35 cellular contexts compared by ENCODE assay signal in genomic region chr11:73209892-73210291, GRCh38. TPM values are rescaled to one million over a fixed set of nuclear protein-coding genes. Genes with fewer than 3 reads are reported as not detected.
"Had no signal": no experiment of that assay in that cellular context is flagged by ENCODE, and none has a peak within 500 bp of the region (broad histone marks: within the 10 kb centered on the region; RNA-seq: fewer than 3 reads in every experiment).

No MANE protein-coding gene starts in this region.

- H3K9me3 ChIP-seq: adrenal gland, ascending aorta, body of pancreas, breast epithelium had no signal

- ATAC-seq: activated naive CD4-positive, alpha-beta T cell treated with anti-CD3 and anti-CD28 coated beads, Interleukin-2, amount 50 U/mL, for 72 hours; activated naive CD8-positive, alpha-beta T cell treated with anti-CD3 and anti-CD28 coated beads, Interleukin-2, amount 50 U/mL, for 24 hours; activated T-cell treated with anti-CD3 and anti-CD28 coated beads, Interleukin-2, amount 50 U/mL, for 4 hours; activated T-cell treated with anti-CD3 and anti-CD28 coated beads, Interleukin-2, amount 50 U/mL, for 72 hours; activated T-helper 17 cell treated with anti-CD3 and anti-CD28 coated beads, Interleukin-2, amount 50 U/mL, for 72 hours; body of pancreas had no signal

- H3K27me3 ChIP-seq: adrenal gland, ascending aorta, body of pancreas, brain microvascular endothelial cell, breast epithelium, cardiac muscle cell had no signal

- DNase-seq: activated effector memory CD4-positive, alpha-beta T cell treated with anti-CD3 and anti-CD28 coated beads, Interleukin-2, amount 50 U/mL, for 16 hours; activated effector memory CD4-positive, alpha-beta T cell treated with Interleukin-2 at 50 U/mL for 16 hours; activated gamma-delta T cell; activated gamma-delta T cell treated with Interleukin-2 at 50 U/mL for 16 hours; activated naive CD4-positive, alpha-beta T cell; activated naive CD4-positive, alpha-beta T cell treated with anti-CD3 and anti-CD28 coated beads for 36 hours; activated naive CD4-positive, alpha-beta T cell treated with anti-CD3 and anti-CD28 coated beads, Interleukin-2, amount 10 ng/mL, durations not matched to agents 7 days and 5 days; activated naive CD4-positive, alpha-beta T cell treated with anti-CD3 and anti-CD28 coated beads, Interleukin-2, amount 50 U/mL, for 16 hours; activated naive CD4-positive, alpha-beta T cell treated with Interleukin-2 at 50 U/mL for 16 hours; activated naive CD8-positive, alpha-beta T cell treated with anti-CD3 and anti-CD28 coated beads for 36 hours; activated naive CD8-positive, alpha-beta T cell treated with anti-CD3 and anti-CD28 coated beads, Interleukin-2, amount 10 ng/mL, durations not matched to agents 7 days and 5 days; activated naive CD8-positive, alpha-beta T cell treated with anti-CD3 and anti-CD28 coated beads, Interleukin-2, amount 50 U/mL, for 24 hours; activated T-cell treated with anti-CD3 and anti-CD28 coated beads, Interleukin-2, amount 50 U/mL, for 1 hour; activated T-cell treated with anti-CD3 and anti-CD28 coated beads, Interleukin-2, amount 50 U/mL, for 24 hours; activated T-cell treated with anti-CD3 and anti-CD28 coated beads, Interleukin-2, amount 50 U/mL, for 4 hours; activated T-cell treated with anti-CD3 and anti-CD28 coated beads, Interleukin-2, amount 50 U/mL, for 48 hours; activated T-cell treated with anti-CD3 and anti-CD28 coated beads, Interleukin-2, amount 50 U/mL, for 72 hours; adrenal gland; amniotic stem cell; amygdala; anterior cingulate cortex; body of pancreas; brain microvascular endothelial cell; caudate nucleus; central memory CD4-positive, alpha-beta T cell; cerebellar nuclear complex had no signal

- FAIRE-seq: astrocyte, bronchial epithelial cell had no signal

- H3K4me3 ChIP-seq: adrenal gland, ascending aorta, body of pancreas, breast epithelium, cardiac muscle cell had no signal

- H3K36me3 ChIP-seq: adrenal gland, ascending aorta, brain microvascular endothelial cell, breast epithelium, cardiac muscle cell had no signal

- H3K27ac ChIP-seq: adrenal gland, ascending aorta, body of pancreas, brain microvascular endothelial cell, breast epithelium, cardiac muscle cell had no signal

- H3K4me1 ChIP-seq: ascending aorta, body of pancreas, breast epithelium had no signal

RNA-seq across cellular contexts. Expression of gene P2RY2, which starts 8.2 kb away (rescaled TPM):
- total RNA-seq: activated naive CD4-positive, alpha-beta T cell treated with anti-CD3 and anti-CD28 coated beads for 36 hours; activated naive CD4-positive, alpha-beta T cell treated with anti-CD3 and anti-CD28 coated beads, Interleukin-2, amount 50 U/mL, for 72 hours; activated naive CD8-positive, alpha-beta T cell treated with anti-CD3 and anti-CD28 coated beads for 36 hours; activated naive CD8-positive, alpha-beta T cell treated with anti-CD3 and anti-CD28 coated beads, Interleukin-2, amount 10 ng/mL, durations not matched to agents 7 days and 5 days; activated T-cell treated with anti-CD3 and anti-CD28 coated beads, Interleukin-2, amount 50 U/mL, for 4 hours; activated T-cell treated with anti-CD3 and anti-CD28 coated beads, Interleukin-2, amount 50 U/mL, for 72 hours; activated T-helper 1 cell treated with anti-CD3 and anti-CD28 coated beads, Interleukin-12 subunit alpha, Interleukin-12 subunit beta, Interleukin-2, Interleukin-4 antibody, amounts not matched to agents 30 ng/mL and 10 ng/mL and 1 ng/mL, durations not matched to agents 14 hours and 24 hours and 36 hours; activated T-helper 17 cell treated with anti-CD3 and anti-CD28 coated beads, Interleukin-2, amount 50 U/mL, for 72 hours; activated T-helper 2 cell treated with anti-CD3 and anti-CD28 coated beads, Interferon-gamma antibody, Interleukin-2, Interleukin-4, amounts not matched to agents 10 μg/mL and 5 μg/mL and 100 μg/mL, durations not matched to agents 14 hours and 24 hours and 36 hours had no signal
